In the genomic region with DNA sequence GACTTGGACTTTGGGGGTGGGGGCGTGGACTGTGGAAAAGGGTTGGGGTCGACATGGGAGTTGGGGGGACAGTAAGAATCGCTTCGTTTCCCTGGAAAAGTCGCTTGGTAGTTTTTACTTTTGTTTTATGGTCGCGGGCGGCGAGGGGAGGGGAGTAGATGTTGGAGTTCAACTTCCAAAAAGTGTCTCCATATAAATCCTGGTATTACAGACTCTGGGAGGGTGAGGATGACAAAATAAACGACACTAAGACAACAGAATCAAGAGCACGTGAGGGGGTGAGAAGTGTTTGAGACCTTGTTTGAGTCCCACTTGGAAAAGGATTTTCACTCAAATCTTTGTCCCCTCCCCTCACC, we compare ENCODE assay signal across 1 cellular context.
TF ChIP-seq lines count a peak whose summit lies in the region.

No MANE protein-coding gene starts in this region.

TF ChIP-seq in HCT116, 20 proteins besides CTCF, POLR2A, EP300 and RAD21 (continued from another document):
- TF ChIP-seq SRF (IDR thresholded peaks at IDR 0.05; ENCODE audit: low read depth) = no peak
- no peak for TF ChIP-seq POLR2AphosphoS5 (IDR thresholded peaks at IDR 0.05; ENCODE audit: low read depth, low read length)
